In the genomic region with DNA sequence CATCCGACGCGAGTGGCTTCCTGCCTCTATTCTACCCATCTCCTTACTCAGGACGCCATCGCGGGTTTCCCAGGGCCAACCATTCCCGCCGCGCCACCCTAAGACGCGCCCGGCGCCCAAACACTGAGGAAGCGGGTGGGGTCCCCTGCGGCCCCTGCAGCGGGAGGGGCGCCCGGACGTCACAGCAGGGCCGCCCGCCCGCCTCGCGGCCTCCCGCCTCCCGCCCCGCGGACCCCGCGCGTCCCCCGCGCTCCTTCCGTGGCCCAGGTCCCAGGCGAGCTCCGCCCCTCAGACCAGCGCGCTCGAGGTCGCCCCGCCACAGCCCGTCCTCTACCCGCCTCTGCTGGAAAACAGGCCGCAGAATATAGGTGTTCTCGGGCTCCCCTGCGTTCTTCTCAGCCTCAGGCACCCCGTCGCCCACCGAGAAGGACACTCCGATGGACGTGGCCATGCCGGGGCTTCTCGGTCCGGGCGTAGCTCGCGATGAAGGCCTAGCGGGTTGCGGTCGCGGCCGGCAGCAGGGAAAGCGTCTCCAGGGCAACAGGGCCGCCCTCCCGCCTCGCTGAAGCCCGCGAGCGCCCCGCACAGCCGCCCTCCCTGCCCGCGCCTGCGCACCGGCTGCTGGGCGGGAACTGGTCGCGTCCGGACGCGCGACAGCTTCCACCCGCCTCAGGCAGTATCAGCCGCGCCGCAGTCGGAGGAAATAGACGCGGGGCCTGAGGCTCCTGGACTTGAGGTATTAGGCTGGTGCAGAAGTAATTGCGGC, we compare ENCODE assay signal across 8 cellular contexts.
A peak's percentile ranks its signal among the peaks of the same experiment; 100 is the strongest.
DNase-seq lines count a peak whose midpoint lies in the region; ATAC-seq, FAIRE-seq and TF ChIP-seq lines count a peak whose summit lies in the region.

A gene (minus strand): TSS at position 539 of the 766 bp plus-strand sequence. CDS start 88 bp downstream, at position 451.

- no peaks in the 10 kb centered on the region for H3K9me2 ChIP-seq in OCI-LY1 (ENCODE audit: low read depth, low read length)

- H3K9me3 ChIP-seq in OCI-LY1 (ENCODE audit: low read length), result no peaks in the 10 kb centered on the region
- H3K9me3 ChIP-seq in mucosa of rectum (ENCODE audit: control insufficient read depth in 2 of 2, low read length in 2 of 2), result no peaks in the 10 kb centered on the region

- H2AFZ ChIP-seq in OCI-LY1 (ENCODE audit: low read length), result no peak within 1 kb of the TSS

- no peak for FAIRE-seq in D721Med (lab: Jason Lieb, UNC)

- H3K79me2 ChIP-seq in OCI-LY1 (ENCODE audit: insufficient read depth, low read length), result no peaks in the 10 kb centered on the region

- DNase-seq in D721Med (ENCODE audit: insufficient read length, low spot score) (peak; percentile 99), HuH-7 (ENCODE audit: low spot score) (peak; percentile 94), activated T-cell treated with anti-CD3 and anti-CD28 coated beads for 24 hours (ENCODE audit: low read depth) (peak; percentile 86), epithelial cell of prostate (ENCODE audit: low read depth, low spot score) (peak; percentile 54)
- peak; percentile 52 to 73 for DNase-seq in stimulated activated CD8-positive, alpha-beta memory T cell treated with anti-CD3 and anti-CD28 coated beads, Interleukin-4, amount 100 ng/mL, for 4 hours (ENCODE audit: low read depth in 2 of 2, low spot score in 1 of 2)

- no peaks in the 10 kb centered on the region for H3K36me3 ChIP-seq in OCI-LY1 (ENCODE audit: insufficient read depth, low read length)
- H3K36me3 ChIP-seq in mucosa of rectum (ENCODE audit: control insufficient read depth in 2 of 2, insufficient read depth in 2 of 2, low read length in 2 of 2), result no peaks in the 10 kb centered on the region

- H3K27me3 ChIP-seq in OCI-LY1 (ENCODE audit: insufficient read depth, low read length) (no peaks in the 10 kb centered on the region), mucosa of rectum (ENCODE audit: control insufficient read depth in 2 of 2, insufficient read depth in 2 of 2, low read length in 2 of 2) (no peaks in the 10 kb centered on the region)

- H3K9ac ChIP-seq in OCI-LY1 (ENCODE audit: low read length) (peak within 1 kb of the TSS; percentile 74), mucosa of rectum (ENCODE audit: low read depth in 1 of 2, low read length in 2 of 2) (peak within 1 kb of the TSS; percentile 74 to 88)

- H4K20me1 ChIP-seq in OCI-LY1 (ENCODE audit: insufficient read depth, low read length), result no peaks in the 10 kb centered on the region

- peak within 1 kb of the TSS; percentile 68 for H3K4me2 ChIP-seq in OCI-LY1 (ENCODE audit: low read length)

- peak; percentile 74 for ATAC-seq in GM21447 (IDR thresholded peaks at IDR 0.05; ENCODE audit: unreplicated experiment)

- H3K4me3 ChIP-seq in OCI-LY1 (ENCODE audit: low read depth, low read length, poor library complexity, severe bottlenecking), result peak within 1 kb of the TSS; percentile 71
- peak within 1 kb of the TSS; percentile 86 to 92 for H3K4me3 ChIP-seq in mucosa of rectum (ENCODE audit: low read length in 2 of 2)

- H3K27ac ChIP-seq in OCI-LY1 (ENCODE audit: low read depth, low read length, poor library complexity, severe bottlenecking) (peak within 1 kb of the TSS; percentile 32), epithelial cell of prostate (peak within 1 kb of the TSS; percentile 83), mucosa of rectum (ENCODE audit: low read depth in 2 of 2, low read length in 2 of 2) (peak within 1 kb of the TSS; percentile 91)

- H3K4me1 ChIP-seq in OCI-LY1 (ENCODE audit: insufficient read depth, low read length, severe bottlenecking) (no peaks in the 10 kb centered on the region), mucosa of rectum (ENCODE audit: control insufficient read depth in 2 of 2, insufficient read depth in 2 of 2, low read length in 2 of 2) (no peaks in the 10 kb centered on the region)

- peaks cover 6% of the 10 kb centered on the region; the same call in 1 of the 2 replicates for H3F3A ChIP-seq in OCI-LY1 (ENCODE audit: insufficient read depth, low read length)

- TF ChIP-seq CTCF in D721Med (IDR thresholded peaks at IDR 0.05; ENCODE audit: insufficient read depth, missing control alignments), result no peak
- TF ChIP-seq CTCF in OCI-LY1 (IDR thresholded peaks at IDR 0.05; ENCODE audit: low read length), result peak; percentile 7; the same call in 1 of the 2 replicates

Comparison
In these comparisons a context has a peak if more than half of its experiments do, and no peak if none do; other contexts are left out.
1. Peak in every context shown above with its lines: DNase-seq, ATAC-seq, H3K4me3 ChIP-seq and H3K27ac ChIP-seq.
2. H3K27ac ChIP-seq: peak in every context shown above with its lines; median percentile 91 in mucosa of rectum; 83 in epithelial cell of prostate; 32 in OCI-LY1.